8 cellular contexts compared by ENCODE assay signal in genomic region chrX:52261125-52261462, GRCh38.
DNase-seq lines count a peak whose midpoint lies in the region; ATAC-seq and TF ChIP-seq lines count a peak whose summit lies in the region.

No MANE protein-coding gene starts in this region.

- CTCF ChIA-PET in MCF 10A (lab: Yijun Ruan, JAX), result interaction anchor here (0.6 to 1.5 kb wide), 11 partner anchors 10 to 1920 kb away, joined by 3 to 6 read pairs (median 4); no protein-coding TSS in a partner anchor

- peaks cover 13% of the 10 kb centered on the region for H3K27me3 ChIP-seq in CD4-positive, CD25-positive, alpha-beta regulatory T cell (ENCODE audit: control insufficient read depth, insufficient read depth, low read length)
- H3K27me3 ChIP-seq in muscle layer of duodenum (ENCODE audit: low read depth, low read length), result no peaks in the 10 kb centered on the region

- H3K9me3 Mint-ChIP-seq in CD4-positive, CD25-positive, alpha-beta regulatory T cell, result peaks cover 0 to 2% (median 0%) of the 10 kb centered on the region in 7 donors
- H3K9me3 Mint-ChIP-seq in MCF 10A (ENCODE audit: unreplicated experiment), result no peaks in the 10 kb centered on the region

- H3K36me3 Mint-ChIP-seq in CD4-positive, CD25-positive, alpha-beta regulatory T cell, result no peaks in the 10 kb centered on the region
- H3K36me3 Mint-ChIP-seq in MCF 10A (ENCODE audit: insufficient read depth, unreplicated experiment), result no peaks in the 10 kb centered on the region

- no peaks in the 10 kb centered on the region for H3K36me3 ChIP-seq in CD4-positive, CD25-positive, alpha-beta regulatory T cell (ENCODE audit: control insufficient read depth, insufficient read depth, low read length)
- no peaks in the 10 kb centered on the region for H3K36me3 ChIP-seq in muscle layer of duodenum (ENCODE audit: control insufficient read depth in 1 of 2, insufficient read depth in 2 of 2, low read length in 2 of 2)

- no TSS peak for BruUV-seq in MCF 10A (replicated peaks; lab: Mats Ljungman, UMichigan)

- no peaks in the 10 kb centered on the region for H3K9me3 ChIP-seq in CD4-positive, CD25-positive, alpha-beta regulatory T cell (ENCODE audit: control insufficient read depth in 2 of 2, low read length in 2 of 2)
- H3K9me3 ChIP-seq in muscle layer of duodenum (ENCODE audit: control insufficient read depth in 1 of 2, low read length in 2 of 2), result no peaks in the 10 kb centered on the region

- peaks cover 0 to 20% (median 6%) of the 10 kb centered on the region in 4 donors for H3K4me1 Mint-ChIP-seq in CD4-positive, CD25-positive, alpha-beta regulatory T cell
- H3K4me1 Mint-ChIP-seq in MCF 10A (ENCODE audit: insufficient read depth, unreplicated experiment), result peaks cover 13% of the 10 kb centered on the region

- H3K4me3 Mint-ChIP-seq in CD4-positive, CD25-positive, alpha-beta regulatory T cell, result peak overlapping the region; percentile 85 to 99 (median 97)
- H3K4me3 Mint-ChIP-seq in MCF 10A (ENCODE audit: unreplicated experiment), result peak overlapping the region; percentile 97

- POLR2A ChIA-PET in MCF 10A (lab: Yijun Ruan, JAX), result interaction anchor here (0.6 kb wide), 1 partner anchor 15 kb away, joined by 4 read pairs; no protein-coding TSS in a partner anchor

- H3K27ac Mint-ChIP-seq in CD4-positive, CD25-positive, alpha-beta regulatory T cell, result peak overlapping the region; percentile 97 to 98 (median 97)
- peak overlapping the region; percentile 99 for H3K27ac Mint-ChIP-seq in MCF 10A (ENCODE audit: low read depth, unreplicated experiment)

- no peak for DNase-seq in CD4-positive, CD25-positive, alpha-beta regulatory T cell
- DNase-seq in MCF 10A (ENCODE audit: unreplicated experiment), result no peak
- DNase-seq in NCI-H146 (lab: John Stamatoyannopoulos, UW), result no peak

- H3K27ac ChIP-seq in CD4-positive, CD25-positive, alpha-beta regulatory T cell (ENCODE audit: insufficient read depth, low read length, poor library complexity, severe bottlenecking), result peak overlapping the region; percentile 84
- H3K27ac ChIP-seq in muscle layer of duodenum (ENCODE audit: low read length), result peak overlapping the region; percentile 86

- no peak for TF ChIP-seq CTCF in MCF 10A (IDR thresholded peaks at IDR 0.05; ENCODE audit: unreplicated experiment)

- ATAC-seq in CD4-positive, CD25-positive, alpha-beta regulatory T cell (ENCODE audit: low read depth in 2 of 2), result no peak
- ATAC-seq in HG03342 (IDR thresholded peaks at IDR 0.05; ENCODE audit: unreplicated experiment) (peak; percentile 3), HG03108 (IDR thresholded peaks at IDR 0.05; ENCODE audit: unreplicated experiment) (no peak), GM18520 (IDR thresholded peaks at IDR 0.05; ENCODE audit: unreplicated experiment) (no peak), HG02970 (IDR thresholded peaks at IDR 0.05; ENCODE audit: low FRiP score, unreplicated experiment) (no peak)

- H3K4me3 ChIP-seq in CD4-positive, CD25-positive, alpha-beta regulatory T cell (ENCODE audit: low read depth, low read length), result no peak overlapping the region
- peak overlapping the region; percentile 60 to 66 for H3K4me3 ChIP-seq in muscle layer of duodenum (ENCODE audit: low read depth in 1 of 2, low read length in 2 of 2)

- H3K4me1 ChIP-seq in CD4-positive, CD25-positive, alpha-beta regulatory T cell (ENCODE audit: control insufficient read depth, insufficient read depth, low read length, poor library complexity, severe bottlenecking), result peaks cover 12% of the 10 kb centered on the region
- peaks cover 0 to 6% of the 10 kb centered on the region in 2 donors for H3K4me1 ChIP-seq in muscle layer of duodenum (ENCODE audit: control insufficient read depth in 1 of 2, insufficient read depth in 2 of 2, low read length in 2 of 2)

- peaks cover 19% of the 10 kb centered on the region for H3K27me3 Mint-ChIP-seq in CD4-positive, CD25-positive, alpha-beta regulatory T cell
- H3K27me3 Mint-ChIP-seq in MCF 10A (ENCODE audit: insufficient read depth, unreplicated experiment), result peaks cover 51% of the 10 kb centered on the region

- intact Hi-C loops in MCF 10A (cut with micrococcal nuclease), result loop anchor here (1.0 to 5.0 kb wide), 4 partner anchors 620 to 1569 kb away; no protein-coding TSS in a partner anchor
